In genomic region chr11:110298298-110298765, GRCh38 we compare ENCODE assay signal across 1 cellular context.
A peak's percentile ranks its signal among the peaks of the same experiment; 100 is the strongest.
TF ChIP-seq lines count a peak whose summit lies in the region.

No MANE protein-coding gene starts in this region.

TF ChIP-seq in HepG2, 621 proteins besides CTCF, POLR2A, EP300 and RAD21 (continued from another document and continues in another):
- TF ChIP-seq ZNF142 (CRISPR knock-in tag; IDR thresholded peaks at IDR 0.05) (no peak), TERF1 (CRISPR knock-in tag; IDR thresholded peaks at IDR 0.05) (no peak), ZNF121 (CRISPR knock-in tag; IDR thresholded peaks at IDR 0.05) (no peak), FOXJ3 (CRISPR knock-in tag; IDR thresholded peaks at IDR 0.05; ENCODE audit: borderline replicate concordance) (peak; percentile 71; the same call in 1 of the 2 replicates), ZNF232 (CRISPR knock-in tag; IDR thresholded peaks at IDR 0.05; ENCODE audit: borderline replicate concordance) (no peak), ZNF431 (CRISPR knock-in tag; IDR thresholded peaks at IDR 0.05; ENCODE audit: borderline replicate concordance, low read depth) (no peak), ATRX (CRISPR knock-in tag; IDR thresholded peaks at IDR 0.05; ENCODE audit: borderline replicate concordance) (no peak), ZNF569 (CRISPR knock-in tag; IDR thresholded peaks at IDR 0.05; ENCODE audit: borderline replicate concordance) (no peak), TMF1 (CRISPR knock-in tag; IDR thresholded peaks at IDR 0.05; ENCODE audit: low read depth) (no peak), ZNF354B (CRISPR knock-in tag; IDR thresholded peaks at IDR 0.05) (no peak), NR2F6 (IDR thresholded peaks at IDR 0.05) (peak; percentile 32; the same call in 1 of the 2 replicates), NR2F6 (CRISPR knock-in tag; IDR thresholded peaks at IDR 0.05) (peak; percentile 53; the same call in 1 of the 2 replicates), ZC3H13 (CRISPR knock-in tag; IDR thresholded peaks at IDR 0.05) (no peak), ISX (CRISPR knock-in tag; conservative IDR thresholded peaks at IDR 0.05) (no peak), THRA (CRISPR knock-in tag; IDR thresholded peaks at IDR 0.05; ENCODE audit: borderline replicate concordance) (no peak), ZHX2 (IDR thresholded peaks at IDR 0.05; ENCODE audit: low read depth) (no peak), ZHX2 (CRISPR knock-in tag; IDR thresholded peaks at IDR 0.05; ENCODE audit: borderline replicate concordance) (no peak), ZSCAN25 (CRISPR knock-in tag; IDR thresholded peaks at IDR 0.05) (no peak), ATF7-NPFF (CRISPR knock-in tag; IDR thresholded peaks at IDR 0.05; ENCODE audit: low read depth) (no peak), FOXP1 (IDR thresholded peaks at IDR 0.05) (no peak), FOXP1 (CRISPR knock-in tag; IDR thresholded peaks at IDR 0.05) (peak; percentile 48), SNAPC5 (CRISPR knock-in tag; IDR thresholded peaks at IDR 0.05; ENCODE audit: borderline replicate concordance) (no peak), ELF3 (CRISPR knock-in tag; IDR thresholded peaks at IDR 0.05) (no peak), ESRRA (CRISPR knock-in tag; IDR thresholded peaks at IDR 0.05; ENCODE audit: low read depth) (no peak), EHMT2 (IDR thresholded peaks at IDR 0.05; ENCODE audit: borderline replicate concordance, low read depth, low read length) (no peak), MTF1 (CRISPR knock-in tag; IDR thresholded peaks at IDR 0.05) (no peak), HNF1B (CRISPR knock-in tag; IDR thresholded peaks at IDR 0.05) (no peak), ARNT2 (CRISPR knock-in tag; IDR thresholded peaks at IDR 0.05; ENCODE audit: low read depth) (no peak), ZNF331 (CRISPR knock-in tag; IDR thresholded peaks at IDR 0.05) (0 out of 2 replicates have a peak, but pooled peaks have one; percentile 26), NFATC3 (CRISPR knock-in tag; IDR thresholded peaks at IDR 0.05) (no peak), RBM22 (optimal IDR thresholded peaks at IDR 0.05; ENCODE audit: low read length) (no peak), IKZF1 (IDR thresholded peaks at IDR 0.05) (no peak), ZNF260 (CRISPR knock-in tag; IDR thresholded peaks at IDR 0.05; ENCODE audit: borderline replicate concordance, low read depth) (no peak), ZNF563 (CRISPR knock-in tag; IDR thresholded peaks at IDR 0.05) (no peak), ZNF124 (CRISPR knock-in tag; IDR thresholded peaks at IDR 0.05) (no peak), PRMT3 (CRISPR knock-in tag; IDR thresholded peaks at IDR 0.05; ENCODE audit: borderline replicate concordance, low read depth) (no peak), FOXA1 (IDR thresholded peaks at IDR 0.05) (no peak), FOXA1 (CRISPR knock-in tag; IDR thresholded peaks at IDR 0.05) (peak; percentile 72), ZBTB37 (CRISPR knock-in tag; IDR thresholded peaks at IDR 0.05) (peak; percentile 66; the same call in 1 of the 2 replicates), TEAD3 (CRISPR knock-in tag; optimal IDR thresholded peaks at IDR 0.05; ENCODE audit: borderline replicate concordance) (no peak), ZNF510 (CRISPR knock-in tag; IDR thresholded peaks at IDR 0.05; ENCODE audit: low read depth) (no peak), SALL1 (CRISPR knock-in tag; IDR thresholded peaks at IDR 0.05) (peak; percentile 40; the same call in 1 of the 2 replicates), ZNF292 (CRISPR knock-in tag; IDR thresholded peaks at IDR 0.05; ENCODE audit: borderline replicate concordance, low read depth) (no peak), JUNB (CRISPR knock-in tag; IDR thresholded peaks at IDR 0.05; ENCODE audit: borderline replicate concordance) (peak; percentile 44; the same call in 1 of the 2 replicates), ZNF253 (CRISPR knock-in tag; IDR thresholded peaks at IDR 0.05; ENCODE audit: borderline replicate concordance) (no peak), ZNF280B (CRISPR knock-in tag; IDR thresholded peaks at IDR 0.05; ENCODE audit: borderline replicate concordance) (no peak), ZBTB42 (CRISPR knock-in tag; IDR thresholded peaks at IDR 0.05) (no peak)
